Comparison of ENCODE assay signal across 8 cellular contexts in the genomic region with DNA sequence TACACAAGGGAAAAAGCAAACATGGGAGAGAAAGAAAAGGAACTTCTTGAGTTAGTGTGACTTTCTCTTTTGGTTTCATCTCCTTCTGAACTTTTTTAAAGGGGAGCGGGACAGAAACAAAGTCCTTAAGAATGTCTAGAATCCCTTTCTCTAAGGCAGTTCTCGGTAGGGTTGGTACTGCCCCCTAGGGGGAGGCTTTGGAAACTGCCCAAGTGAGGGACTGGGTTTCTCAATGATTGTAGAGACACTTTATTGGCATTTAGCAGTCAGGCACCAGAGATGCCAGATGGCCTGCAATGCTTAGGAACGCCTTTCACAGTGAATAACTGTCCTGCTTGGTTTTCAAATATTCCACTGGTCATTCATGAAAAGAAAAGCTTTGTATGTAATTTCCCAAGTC.
DNase-seq lines count a peak whose midpoint lies in the region; ATAC-seq and TF ChIP-seq lines count a peak whose summit lies in the region.

No MANE protein-coding gene starts in this region.

- no peak overlapping the region for H2AFZ ChIP-seq in PC-9

- ATAC-seq in Right ventricle myocardium inferior (no peak), Right ventricle myocardium superior (ENCODE audit: poor library complexity) (no peak), HG02938 (IDR thresholded peaks at IDR 0.05; ENCODE audit: unreplicated experiment) (peak; percentile 73), gastrocnemius medialis (no peak)

- POLR2A ChIA-PET in PC-9 (lab: Charles Lee; ENCODE audit: unreplicated experiment): no interaction called here

- TF ChIP-seq CTCF in PC-9 (conservative IDR thresholded peaks at IDR 0.05) (peak; percentile 50), gastrocnemius medialis (IDR thresholded peaks at IDR 0.05 in 4 of 5, conservative IDR thresholded peaks at IDR 0.05 in 1 of 5) (peak in 1 of 5 experiments; percentile 16)

- no peaks in the 10 kb centered on the region for H3K79me2 ChIP-seq in PC-9 (ENCODE audit: low read depth)

- no TSS peak for BruUV-seq in PC-9 (replicated peaks; lab: Mats Ljungman, UMichigan)

- no peaks in the 10 kb centered on the region for H3K9me2 ChIP-seq in PC-9 (ENCODE audit: insufficient read depth)

- H3F3A ChIP-seq in PC-9 (ENCODE audit: insufficient read depth, low read depth): no peaks in the 10 kb centered on the region

- in situ Hi-C loops in gastrocnemius medialis (cut with MboI; ENCODE audit: low sequenced_read_pairs in 4 of 4): no loop called here

- TF ChIP-seq POLR2A in gastrocnemius medialis (IDR thresholded peaks at IDR 0.05): no peak

- no peaks in the 10 kb centered on the region for H3K4me1 ChIP-seq in PC-9 (replicated peaks; ENCODE audit: insufficient read depth)
- peaks cover 7 to 14% of the 10 kb centered on the region in 2 donors for H3K4me1 ChIP-seq in gastrocnemius medialis

- CTCF ChIA-PET in PC-9 (lab: Charles Lee): no interaction called here

- H3K36me3 ChIP-seq in PC-9 (ENCODE audit: low read depth) (no peaks in the 10 kb centered on the region), gastrocnemius medialis (no peaks in the 10 kb centered on the region)

- H3K4me2 ChIP-seq in PC-9: no peak overlapping the region

- no peaks in the 10 kb centered on the region for H4K20me1 ChIP-seq in PC-9 (ENCODE audit: insufficient read depth)

- H3K4me3 ChIP-seq in PC-9 (no peak overlapping the region), gastrocnemius medialis (no peak overlapping the region)

- no peaks in the 10 kb centered on the region for H3K27me3 ChIP-seq in PC-9 (ENCODE audit: insufficient read depth, low read depth)
- H3K27me3 ChIP-seq in gastrocnemius medialis: no peaks in the 10 kb centered on the region

- DNase-seq in Right ventricle myocardium inferior (ENCODE audit: missing footprints) (peak; percentile 48), Right ventricle myocardium superior (no peak), PC-9 (peak in 1 of 2 experiments; percentile 9), hippocampal formation (lab: John Stamatoyannopoulos, UW) (peak; percentile 5 to 33), gastrocnemius medialis (no peak)
- DNase-seq in stimulated activated naive CD4-positive, alpha-beta T cell treated with Interleukin-2 at 50 U/mL for 16 hours (lab: John Stamatoyannopoulos, UW): no peak
- no peak for DNase-seq in NK-92 treated with Interleukin-12 subunit alpha and Interleukin-12 subunit beta, amount 100 ng/mL, for 24 hours (lab: John Stamatoyannopoulos, UW)

- H3K27ac ChIP-seq in PC-9: no peak overlapping the region
- no peak overlapping the region for H3K27ac ChIP-seq in gastrocnemius medialis

- no peaks in the 10 kb centered on the region for H3K9me3 ChIP-seq in PC-9 (ENCODE audit: insufficient read depth, low read depth)
- H3K9me3 ChIP-seq in gastrocnemius medialis: no peaks in the 10 kb centered on the region

- intact Hi-C loops in Right ventricle myocardium inferior (cut with DNase I) (no loop called here), Right ventricle myocardium superior (cut with DNase I) (no loop called here), PC-9 (cut with micrococcal nuclease; ENCODE audit: unreplicated experiment) (no loop called here), gastrocnemius medialis (cut with DNase I; ENCODE audit: low total_unique reads) (no loop called here)

Comparison
In these comparisons a context has a peak if more than half of its experiments do, and no peak if none do; other contexts are left out.
1. DNase-seq: peak in Right ventricle myocardium inferior (single experiment) and hippocampal formation (2 of 2); none in Right ventricle myocardium superior (single experiment), stimulated activated naive CD4-positive, alpha-beta T cell treated with Interleukin-2 at 50 U/mL for 16 hours (single experiment), NK-92 treated with Interleukin-12 subunit alpha and Interleukin-12 subunit beta, amount 100 ng/mL, for 24 hours (single experiment) and gastrocnemius medialis (0 of 2).